In genomic region chr13:33281951-33282595, GRCh38 we compare ENCODE assay signal across 10 cellular contexts. TPM values are rescaled to one million over a fixed set of nuclear protein-coding genes. Genes with fewer than 3 reads are reported as not detected.
DNase-seq lines count a peak whose midpoint lies in the region; ATAC-seq, FAIRE-seq and TF ChIP-seq lines count a peak whose summit lies in the region.
"Had no signal": no experiment of that assay in that cellular context is flagged by ENCODE, and none has a peak within 500 bp of the region (broad histone marks: within the 10 kb centered on the region; RNA-seq: fewer than 3 reads in every experiment).

No MANE protein-coding gene starts in this region.

- H3K4me3 ChIP-seq in astrocyte (ENCODE audit: insufficient read depth, low read depth, low read length): peak overlapping the region; percentile 97
- H3K4me3 ChIP-seq in subcutaneous abdominal adipose tissue (ENCODE audit: low read depth in 1 of 5, low read length in 5 of 5): peak overlapping the region in 2 of 5 donors; percentile 25 to 32
- no peak overlapping the region for H3K4me3 ChIP-seq in kidney (ENCODE audit: low read length in 2 of 2)
- H3K4me3 ChIP-seq: cardiac muscle cell, GM23338, uterus had no signal

- no peaks in the 10 kb centered on the region for H3K27me3 ChIP-seq in astrocyte (ENCODE audit: insufficient read depth, low read length)
- no peaks in the 10 kb centered on the region for H3K27me3 ChIP-seq in subcutaneous abdominal adipose tissue (ENCODE audit: control insufficient read depth in 5 of 5, insufficient read depth in 4 of 5, low read length in 5 of 5)
- H3K27me3 ChIP-seq: cardiac muscle cell, uterus had no signal

- H3K4me1 ChIP-seq in astrocyte (ENCODE audit: insufficient read depth, low read length): peaks cover 57% of the 10 kb centered on the region
- peaks cover 4 to 75% (median 69%) of the 10 kb centered on the region in 5 donors for H3K4me1 ChIP-seq in subcutaneous abdominal adipose tissue (ENCODE audit: control insufficient read depth in 5 of 5, insufficient read depth in 5 of 5, low read length in 5 of 5)
- H3K4me1 ChIP-seq in kidney (ENCODE audit: control insufficient read depth in 1 of 2, insufficient read depth in 1 of 2, low read depth in 1 of 2, low read length in 2 of 2): peaks cover 7 to 49% of the 10 kb centered on the region in 2 donors

- H2AFZ ChIP-seq in astrocyte (ENCODE audit: low read depth, low read length): no peak overlapping the region
- H2AFZ ChIP-seq: GM23338 had no signal

- H3K9me3 ChIP-seq in astrocyte (ENCODE audit: insufficient read depth, low read depth, low read length): no peaks in the 10 kb centered on the region
- no peaks in the 10 kb centered on the region for H3K9me3 ChIP-seq in subcutaneous abdominal adipose tissue (ENCODE audit: control insufficient read depth in 5 of 5, low read length in 5 of 5)
- no peaks in the 10 kb centered on the region for H3K9me3 ChIP-seq in kidney (ENCODE audit: control insufficient read depth in 1 of 2, low read length in 2 of 2)
- H3K9me3 ChIP-seq: uterus had no signal

- H3K27ac Mint-ChIP-seq in astrocyte (ENCODE audit: unreplicated experiment): peak overlapping the region; percentile 79
- H3K27ac Mint-ChIP-seq: GM23338 had no signal

- peak overlapping the region; percentile 100 for H3K27ac ChIP-seq in astrocyte (ENCODE audit: low read depth, low read length)
- H3K27ac ChIP-seq in subcutaneous abdominal adipose tissue (ENCODE audit: low read depth, low read length): peak overlapping the region; percentile 98
- no peak overlapping the region for H3K27ac ChIP-seq in kidney (ENCODE audit: low read depth in 2 of 2, low read length in 2 of 2)
- H3K27ac ChIP-seq: cardiac muscle cell had no signal

- no peaks in the 10 kb centered on the region for H4K20me1 ChIP-seq in astrocyte (ENCODE audit: insufficient read depth, low read length)

- TF ChIP-seq CTCF in astrocyte (IDR thresholded peaks at IDR 0.05; ENCODE audit: insufficient read depth, low read depth, low read length): no peak
- no peak for TF ChIP-seq CTCF in omental fat pad (IDR thresholded peaks at IDR 0.05)
- TF ChIP-seq CTCF in kidney (IDR thresholded peaks at IDR 0.05; ENCODE audit: borderline replicate concordance, extremely low read depth, insufficient read depth): no peak

- DNase-seq in HS-5 (ENCODE audit: low read depth): peak; percentile 62
- DNase-seq in astrocyte (ENCODE audit: low read depth): peak; percentile 86
- DNase-seq in iris pigment epithelial cell (ENCODE audit: low read depth): peak; percentile 84
- DNase-seq in occipital lobe (lab: John Stamatoyannopoulos, UW): no peak
- no peak for DNase-seq in omental fat pad (ENCODE audit: low spot score)
- no peak for DNase-seq in kidney
- DNase-seq: uterus had no signal

- no peaks in the 10 kb centered on the region for H3K36me3 Mint-ChIP-seq in astrocyte (ENCODE audit: low read depth, unreplicated experiment)

- H3K36me3 ChIP-seq in astrocyte (ENCODE audit: insufficient read depth, low read length): peaks cover 13% of the 10 kb centered on the region
- H3K36me3 ChIP-seq in subcutaneous abdominal adipose tissue (ENCODE audit: control insufficient read depth in 5 of 5, insufficient read depth in 5 of 5, low read length in 5 of 5): no peaks in the 10 kb centered on the region
- H3K36me3 ChIP-seq in kidney (ENCODE audit: control insufficient read depth in 1 of 2, insufficient read depth in 2 of 2, low read length in 2 of 2): no peaks in the 10 kb centered on the region
- H3K36me3 ChIP-seq: cardiac muscle cell, uterus had no signal

- ATAC-seq in omental fat pad (ENCODE audit: low FRiP score): no peak
- ATAC-seq: GM23338 had no signal

- H3K4me3 Mint-ChIP-seq in astrocyte (ENCODE audit: unreplicated experiment): peak overlapping the region; percentile 36
- H3K4me3 Mint-ChIP-seq: GM23338 had no signal

- peaks cover 84% of the 10 kb centered on the region for H3K79me2 ChIP-seq in astrocyte (ENCODE audit: insufficient read depth, low read length)

- no peaks in the 10 kb centered on the region for H3K9me3 Mint-ChIP-seq in astrocyte (ENCODE audit: unreplicated experiment)
- H3K9me3 Mint-ChIP-seq: GM23338 had no signal

- FAIRE-seq in astrocyte (lab: Jason Lieb, UNC): peak; percentile 84
- no peak for FAIRE-seq in kidney (lab: Jason Lieb, UNC)

- H3K4me2 ChIP-seq in astrocyte (ENCODE audit: low read length): peak overlapping the region; percentile 89
- H3K4me2 ChIP-seq: GM23338 had no signal

- intact Hi-C loops in kidney (cut with DNase I): no loop called here

- H3K27me3 Mint-ChIP-seq in astrocyte (ENCODE audit: low read depth, unreplicated experiment): no peaks in the 10 kb centered on the region

- H3K9ac ChIP-seq in astrocyte (ENCODE audit: low read length) (peak overlapping the region; percentile 100), subcutaneous abdominal adipose tissue (ENCODE audit: low read length in 5 of 5) (no peak overlapping the region), kidney (ENCODE audit: low read length in 2 of 2) (no peak overlapping the region)

- peaks cover 56% of the 10 kb centered on the region for H3K4me1 Mint-ChIP-seq in astrocyte (ENCODE audit: low read depth, unreplicated experiment)

RNA-seq across cellular contexts. Expression of gene STARD13, which starts 3.5 kb away (rescaled TPM):
- 28.7 and 30.1 TPM in 2 replicates for total RNA-seq in astrocyte
- total RNA-seq in occipital lobe: 12.3 TPM
- 10 to 100 TPM; 31.1 to 63.4 (median 38.9) TPM for total RNA-seq in omental fat pad
- 37.2 TPM for total RNA-seq in kidney
- 5.1 TPM for polyA plus RNA-seq in kidney (ENCODE audit: insufficient read depth, low read depth, low replicate concordance)

Comparison
In these comparisons a context has a peak if more than half of its experiments do, and no peak if none do; other contexts are left out.
1. DNase-seq: peak in HS-5 (single experiment), astrocyte (single experiment) and iris pigment epithelial cell (single experiment); none in occipital lobe (single experiment), omental fat pad (single experiment) and kidney (single experiment).
2. H3K27ac ChIP-seq: peak in astrocyte (single experiment) and subcutaneous abdominal adipose tissue (single experiment); none in kidney (0 of 2).